In the genomic region with DNA sequence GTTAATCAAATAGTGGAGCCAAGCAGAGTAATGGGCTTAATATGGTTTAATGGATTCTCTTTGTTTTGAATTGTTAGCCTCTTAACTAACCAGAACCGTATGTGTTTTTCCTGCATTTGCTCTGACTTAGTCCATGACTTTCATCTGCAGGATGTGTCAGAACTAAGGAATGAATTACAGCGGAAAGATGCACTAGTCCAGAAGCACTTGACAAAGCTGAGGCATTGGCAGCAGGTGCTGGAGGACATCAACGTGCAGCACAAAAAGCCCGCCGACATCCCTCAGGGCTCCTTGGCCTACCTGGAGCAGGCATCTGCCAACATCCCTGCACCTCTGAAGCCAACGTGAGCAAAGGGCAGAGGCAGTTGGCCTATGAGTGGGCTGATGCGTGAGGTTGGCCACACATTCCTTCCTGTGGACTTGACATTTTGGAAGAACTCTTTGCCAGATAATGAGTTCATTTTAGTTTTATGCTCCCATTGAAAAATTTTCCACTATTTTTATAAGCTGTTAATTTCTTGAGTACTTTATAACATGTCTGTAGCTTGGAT, we compare ENCODE assay signal across 16 cellular contexts. TPM values are rescaled to one million over a fixed set of nuclear protein-coding genes. Genes with fewer than 3 reads are reported as not detected.
A peak's percentile ranks its signal among the peaks of the same experiment; 100 is the strongest.
DNase-seq lines count a peak whose midpoint lies in the region; ATAC-seq and TF ChIP-seq lines count a peak whose summit lies in the region.
"Had no signal": no experiment of that assay in that cellular context is flagged by ENCODE, and none has a peak within 500 bp of the region (broad histone marks: within the 10 kb centered on the region; RNA-seq: fewer than 3 reads in every experiment).

No MANE protein-coding gene starts in this region.

- no peak for TF ChIP-seq EP300 in esophagus muscularis mucosa (IDR thresholded peaks at IDR 0.05)

- H3K27me3 Mint-ChIP-seq in activated T-helper 1 cell treated with anti-CD3 and anti-CD28 coated beads, Interleukin-12 subunit alpha, Interleukin-12 subunit beta, Interleukin-2, Interleukin-4 antibody, amounts not matched to agents 30 ng/mL and 10 ng/mL and 1 ng/mL, durations not matched to agents 14 hours and 24 hours and 36 hours (ENCODE audit: insufficient read depth), result no peaks in the 10 kb centered on the region

- H2BK15ac ChIP-seq in IMR-90 (ENCODE audit: low read depth, low read length), result no peak overlapping the region

- whole genome bisulfite sequencing in IMR-90 (ENCODE audit: extremely low coverage in 2 of 2, insufficient read length in 1 of 2), 2 experiments, result 100% methylated on average over 3 of the region's 7 CpGs; no CpG with 5 or more reads in 1 of the 2 experiments
- WGBS in esophagus muscularis mucosa, result 82% methylated on average over 7 of the region's 7 CpGs

- no peak overlapping the region for H3K23ac ChIP-seq in IMR-90 (ENCODE audit: low read depth, low read length)

- DNase-seq in AG04450 (ENCODE audit: low read depth, low spot score), result peak; percentile 10
- DNase-seq in EH (ENCODE audit: low read depth), result peak; percentile 80
- peak; percentile 68 for DNase-seq in IMR-90
- peak; percentile 37 for DNase-seq in fibroblast of peridontal ligament (ENCODE audit: extremely low read depth)
- DNase-seq in amniotic stem cell (lab: John Stamatoyannopoulos, UW), result no peak
- no peak for DNase-seq in activated T-helper 1 cell treated with anti-CD3 and anti-CD28 coated beads, Interleukin-12 subunit alpha, Interleukin-12 subunit beta, Interleukin-2, Interleukin-4 antibody, amounts not matched to agents 30 ng/mL and 10 ng/mL and 1 ng/mL, durations not matched to agents 14 hours and 24 hours and 36 hours (ENCODE audit: low spot score)
- no peak for DNase-seq in esophagus muscularis mucosa (ENCODE audit: extremely low spot score)
- DNase-seq: ACHN, NCI-H1417, NCI-H1930, NCI-H2171, NCI-H82 had no signal

- no peak overlapping the region for H3K56ac ChIP-seq in IMR-90 (ENCODE audit: extremely low read depth, insufficient read depth, low read length)

- dilution Hi-C loops in IMR-90 (cut with HindIII; ENCODE audit: low sequenced_read_pairs, unreplicated experiment), result no loop called here

- ATAC-seq in IMR-90 (ENCODE audit: low read depth), result no peak
- ATAC-seq in GM19351 (IDR thresholded peaks at IDR 0.05; ENCODE audit: unreplicated experiment), result no peak
- ATAC-seq: HepG2 had no signal

- H2AK5ac ChIP-seq in IMR-90 (ENCODE audit: low read depth, low read length), result no peak overlapping the region

- POLR2A ChIA-PET in AG04450 (lab: Yijun Ruan, JAX) (interaction anchor here (0.9 kb wide), 1 partner anchor 9 kb away, joined by 4 read pairs; a partner anchor contains a TSS), IMR-90 (lab: Charles Lee; ENCODE audit: unreplicated experiment) (no interaction called here)

- H3K4me1 Mint-ChIP-seq in activated T-helper 1 cell treated with anti-CD3 and anti-CD28 coated beads, Interleukin-12 subunit alpha, Interleukin-12 subunit beta, Interleukin-2, Interleukin-4 antibody, amounts not matched to agents 30 ng/mL and 10 ng/mL and 1 ng/mL, durations not matched to agents 14 hours and 24 hours and 36 hours (ENCODE audit: low read depth), result peaks cover 20% of the 10 kb centered on the region

- intact Hi-C loops in IMR-90 (cut with micrococcal nuclease) (no loop called here), esophagus muscularis mucosa (cut with DNase I) (no loop called here)
- intact Hi-C loops in activated T-helper 1 cell treated with anti-CD3 and anti-CD28 coated beads, Interleukin-12 subunit alpha, Interleukin-12 subunit beta, Interleukin-2, Interleukin-4 antibody, amounts not matched to agents 30 ng/mL and 10 ng/mL and 1 ng/mL, durations not matched to agents 14 hours and 24 hours and 36 hours (cut with micrococcal nuclease), result no loop called here

- no peak overlapping the region for H2AK9ac ChIP-seq in IMR-90 (replicated peaks; ENCODE audit: low read depth, low read length, poor library complexity)

- H4K8ac ChIP-seq in IMR-90 (ENCODE audit: low read depth in 2 of 2, low read length in 2 of 2), result no peak overlapping the region

- no peak overlapping the region for H4K5ac ChIP-seq in IMR-90 (ENCODE audit: low read depth, low read length)

- H3K27ac ChIP-seq in AG04450 (ENCODE audit: low read depth, low read length) (no peak overlapping the region), IMR-90 (ENCODE audit: insufficient read depth, low read length) (no peak overlapping the region), esophagus muscularis mucosa (replicated peaks in 1 of 4) (no peak overlapping the region)
- H3K27ac ChIP-seq: BLaER1, SK-N-MC had no signal

- H3K36me3 ChIP-seq in IMR-90 (ENCODE audit: control insufficient read depth, insufficient read depth, low read length) (peaks cover 57% of the 10 kb centered on the region), esophagus muscularis mucosa (peaks cover 69 to 98% (median 89%) of the 10 kb centered on the region in 4 donors)

- no peak overlapping the region for H3K9ac ChIP-seq in IMR-90 (ENCODE audit: low read depth, low read length)
- H3K9ac ChIP-seq: BLaER1 had no signal

- in situ Hi-C loops in IMR-90 (cut with MboI; ENCODE audit: low sequenced_read_pairs), result no loop called here

- H4K20me1 ChIP-seq in IMR-90 (ENCODE audit: insufficient read depth, low read length), result peaks cover 30% of the 10 kb centered on the region

- no peak overlapping the region for H3K4ac ChIP-seq in IMR-90 (ENCODE audit: low read depth, low read length)

- no peak overlapping the region for H2AFZ ChIP-seq in IMR-90 (replicated peaks; ENCODE audit: low read length, poor library complexity)

- H3K9me3 Mint-ChIP-seq in activated T-helper 1 cell treated with anti-CD3 and anti-CD28 coated beads, Interleukin-12 subunit alpha, Interleukin-12 subunit beta, Interleukin-2, Interleukin-4 antibody, amounts not matched to agents 30 ng/mL and 10 ng/mL and 1 ng/mL, durations not matched to agents 14 hours and 24 hours and 36 hours, result no peaks in the 10 kb centered on the region

- TF ChIP-seq POLR2A in IMR-90 (IDR thresholded peaks at IDR 0.05; ENCODE audit: low read depth, low read length), result no peak
- TF ChIP-seq POLR2A in esophagus muscularis mucosa (IDR thresholded peaks at IDR 0.05; ENCODE audit: low read depth), result no peak

- H4K91ac ChIP-seq in IMR-90 (ENCODE audit: insufficient read depth, low read depth, low read length), result no peak overlapping the region

- H3K36me3 Mint-ChIP-seq in activated T-helper 1 cell treated with anti-CD3 and anti-CD28 coated beads, Interleukin-12 subunit alpha, Interleukin-12 subunit beta, Interleukin-2, Interleukin-4 antibody, amounts not matched to agents 30 ng/mL and 10 ng/mL and 1 ng/mL, durations not matched to agents 14 hours and 24 hours and 36 hours (ENCODE audit: low read depth), result peaks cover 61% of the 10 kb centered on the region

- no peak for TF ChIP-seq RAD21 in IMR-90 (IDR thresholded peaks at IDR 0.05; ENCODE audit: low read length)

- no peak overlapping the region for H2BK120ac ChIP-seq in IMR-90 (ENCODE audit: low read depth, low read length)

- no peak overlapping the region for H3K14ac ChIP-seq in IMR-90 (replicated peaks; ENCODE audit: low read depth, low read length)

- H3K4me3 ChIP-seq in AG04450 (ENCODE audit: low read depth, low read length) (no peak overlapping the region), IMR-90 (ENCODE audit: insufficient read depth, low read depth, low read length) (no peak overlapping the region), esophagus muscularis mucosa (no peak overlapping the region)
- H3K4me3 ChIP-seq: BLaER1, SK-N-MC had no signal

- peaks cover 12% of the 10 kb centered on the region; the same call in 1 of the 2 replicates for H3K9me1 ChIP-seq in IMR-90 (ENCODE audit: insufficient read depth, low read length)

- H3K27me3 ChIP-seq in AG04450 (ENCODE audit: control insufficient read depth, insufficient read depth, low read length), result no peaks in the 10 kb centered on the region
- no peaks in the 10 kb centered on the region for H3K27me3 ChIP-seq in IMR-90 (ENCODE audit: control insufficient read depth, insufficient read depth, low read length)
- H3K27me3 ChIP-seq in esophagus muscularis mucosa, result no peaks in the 10 kb centered on the region
- H3K27me3 ChIP-seq: BLaER1 had no signal

- no peak overlapping the region for H2BK20ac ChIP-seq in IMR-90 (ENCODE audit: low read depth, low read length)

- no peak overlapping the region for H3K18ac ChIP-seq in IMR-90 (ENCODE audit: low read depth, low read length)

- H3K27ac Mint-ChIP-seq in activated T-helper 1 cell treated with anti-CD3 and anti-CD28 coated beads, Interleukin-12 subunit alpha, Interleukin-12 subunit beta, Interleukin-2, Interleukin-4 antibody, amounts not matched to agents 30 ng/mL and 10 ng/mL and 1 ng/mL, durations not matched to agents 14 hours and 24 hours and 36 hours, result no peak overlapping the region

- TF ChIP-seq CTCF in AG04450 (IDR thresholded peaks at IDR 0.05; ENCODE audit: low read depth, low read length), result no peak
- no peak for TF ChIP-seq CTCF in IMR-90 (conservative IDR thresholded peaks at IDR 0.05; ENCODE audit: low read depth, low read length)
- no peak for TF ChIP-seq CTCF in esophagus muscularis mucosa (IDR thresholded peaks at IDR 0.05)

- peaks cover 7% of the 10 kb centered on the region for H3K4me1 ChIP-seq in IMR-90 (ENCODE audit: control insufficient read depth, insufficient read depth, low read length)
- peaks cover 9 to 17% (median 12%) of the 10 kb centered on the region in 4 donors for H3K4me1 ChIP-seq in esophagus muscularis mucosa

- no TSS peak for BruUV-seq in IMR-90 (replicated peaks; lab: Mats Ljungman, UMichigan)

- H3K4me3 Mint-ChIP-seq in activated T-helper 1 cell treated with anti-CD3 and anti-CD28 coated beads, Interleukin-12 subunit alpha, Interleukin-12 subunit beta, Interleukin-2, Interleukin-4 antibody, amounts not matched to agents 30 ng/mL and 10 ng/mL and 1 ng/mL, durations not matched to agents 14 hours and 24 hours and 36 hours, result no peak overlapping the region

- H3K4me2 ChIP-seq in IMR-90 (ENCODE audit: low read depth, low read length), result no peak overlapping the region
- H3K4me2 ChIP-seq: BLaER1 had no signal

- H2BK5ac ChIP-seq in IMR-90 (ENCODE audit: low read depth, low read length, poor library complexity, severe bottlenecking), result no peak overlapping the region

- CTCF ChIA-PET in AG04450 (lab: Charles Lee), result interaction anchor here (0.6 to 2.1 kb wide), 5 partner anchors 8 to 17 kb away, joined by 3 to 12 read pairs (median 5); no protein-coding TSS in a partner anchor
- CTCF ChIA-PET in IMR-90 (lab: Yijun Ruan, JAX), result interaction anchor here (1.8 kb wide), 1 partner anchor 74 kb away, joined by 4 read pairs; no protein-coding TSS in a partner anchor

- H3K79me1 ChIP-seq in IMR-90 (ENCODE audit: low read depth in 1 of 2, low read length in 2 of 2), result peaks cover 33 to 58% of the 10 kb centered on the region in 2 experiments

- no peaks in the 10 kb centered on the region for H3K9me3 ChIP-seq in AG04450 (ENCODE audit: control insufficient read depth, insufficient read depth, low read length)
- no peaks in the 10 kb centered on the region for H3K9me3 ChIP-seq in IMR-90 (ENCODE audit: control insufficient read depth, insufficient read depth, low read length)
- no peaks in the 10 kb centered on the region for H3K9me3 ChIP-seq in esophagus muscularis mucosa
- H3K9me3 ChIP-seq: BLaER1 had no signal

RNA-seq across cellular contexts. Expression of a gene that starts 9.1 kb away (rescaled TPM):
- polyA plus RNA-seq in AG04450 (2011; rRNA removed) (30.6 and 48.6 TPM in 2 replicates), IMR-90 (2012; rRNA removed) (8.8 and 9.0 TPM in 2 replicates)
- polyA minus RNA-seq in AG04450 (2011; rRNA and poly(A)+ RNA removed), result 18.8 and 19.5 TPM in 2 replicates
- total RNA-seq in IMR-90 (2012; rRNA removed) (7.2 and 9.3 TPM in 2 replicates), esophagus muscularis mucosa (10 to 100 TPM; 11.8 to 22.8 (median 14.2) TPM)
- 4.7 and 6.7 TPM in 2 replicates for polyA plus RNA-seq in IMR-90 (2012; cell fraction: cytosol; rRNA removed)
- 6.3 and 15.8 TPM in 2 replicates for polyA plus RNA-seq in IMR-90 (2012; cell fraction: nucleus; rRNA removed; ENCODE audit: low replicate concordance)
- total RNA-seq in activated T-helper 1 cell treated with anti-CD3 and anti-CD28 coated beads, Interleukin-12 subunit alpha, Interleukin-12 subunit beta, Interleukin-2, Interleukin-4 antibody, amounts not matched to agents 30 ng/mL and 10 ng/mL and 1 ng/mL, durations not matched to agents 14 hours and 24 hours and 36 hours, result 46.6 and 49.6 TPM in 2 replicates

RNA-seq across cellular contexts. Expression of a gene that starts 46.5 kb away (rescaled TPM):
- polyA plus RNA-seq in AG04450 (2011; rRNA removed) (57.2 and 63.3 TPM in 2 replicates), IMR-90 (2012; rRNA removed) (52.7 and 57.9 TPM in 2 replicates)
- polyA minus RNA-seq in AG04450 (2011; rRNA and poly(A)+ RNA removed), result 29.4 and 31.1 TPM in 2 replicates
- total RNA-seq in IMR-90 (2012; rRNA removed) (91.6 and 93.0 TPM in 2 replicates), esophagus muscularis mucosa (100 to 1,000 TPM in 1 of 4 donors, 10 to 100 TPM in 3; 72.3 to 117 (median 78.9) TPM)
- 18.5 and 28.9 TPM in 2 replicates for polyA plus RNA-seq in IMR-90 (2012; cell fraction: cytosol; rRNA removed)
- 7.1 and 26.9 TPM in 2 replicates for polyA plus RNA-seq in IMR-90 (2012; cell fraction: nucleus; rRNA removed; ENCODE audit: low replicate concordance)
- 108 and 109 TPM in 2 replicates for total RNA-seq in activated T-helper 1 cell treated with anti-CD3 and anti-CD28 coated beads, Interleukin-12 subunit alpha, Interleukin-12 subunit beta, Interleukin-2, Interleukin-4 antibody, amounts not matched to agents 30 ng/mL and 10 ng/mL and 1 ng/mL, durations not matched to agents 14 hours and 24 hours and 36 hours

Comparison
In these comparisons a context has a peak if more than half of its experiments do, and no peak if none do; other contexts are left out.
1. DNase-seq: peak in AG04450 (single experiment), EH (single experiment), IMR-90 (single experiment) and fibroblast of peridontal ligament (single experiment); none in amniotic stem cell (single experiment), activated T-helper 1 cell treated with anti-CD3 and anti-CD28 coated beads, Interleukin-12 subunit alpha, Interleukin-12 subunit beta, Interleukin-2, Interleukin-4 antibody, amounts not matched to agents 30 ng/mL and 10 ng/mL and 1 ng/mL, durations not matched to agents 14 hours and 24 hours and 36 hours (single experiment) and esophagus muscularis mucosa (single experiment).